In genomic region chr3:36957862-36958686, GRCh38 we compare ENCODE assay signal across 1 cellular context.
TF ChIP-seq lines count a peak whose summit lies in the region.

No MANE protein-coding gene starts in this region.

TF ChIP-seq in K562, 482 proteins besides CTCF, POLR2A, EP300 and RAD21 (continued from another document and continues in another):
- peak; percentile 94 for TF ChIP-seq MTA1 (IDR thresholded peaks at IDR 0.05; ENCODE audit: borderline replicate concordance)
- TF ChIP-seq CEBPB (tag; IDR thresholded peaks at IDR 0.05): 0 out of 2 replicates have a peak, but pooled peaks have one; percentile 31
- peak; percentile 31 to 87 for TF ChIP-seq AFF1 (IDR thresholded peaks at IDR 0.05; ENCODE audit: low read depth in 1 of 2, partially characterized antibody in 2 of 2)
- no peak for TF ChIP-seq CEBPG (CRISPR knock-in tag; IDR thresholded peaks at IDR 0.05)
- TF ChIP-seq CEBPG (tag; conservative IDR thresholded peaks at IDR 0.05 in 1 of 2, IDR thresholded peaks at IDR 0.05 in 1 of 2): 0 out of 4 replicates have a peak, but pooled peaks of 1 of the 2 experiments have one; percentile 11
- 0 out of 2 replicates have a peak, but pooled peaks have one; percentile 20 for TF ChIP-seq TCFL5 (CRISPR knock-in tag; conservative IDR thresholded peaks at IDR 0.05)
- TF ChIP-seq HDAC3 (IDR thresholded peaks at IDR 0.05; ENCODE audit: borderline replicate concordance, partially characterized antibody): peak; percentile 96
- TF ChIP-seq ELF4 (CRISPR knock-in tag; IDR thresholded peaks at IDR 0.05): peak; percentile 95
- TF ChIP-seq CREM (IDR thresholded peaks at IDR 0.05; ENCODE audit: low read depth): peak; percentile 84
- TF ChIP-seq NR4A1 (CRISPR knock-in tag; IDR thresholded peaks at IDR 0.05): no peak
- 0 out of 2 replicates have a peak, but pooled peaks have one; percentile 35 for TF ChIP-seq NR4A1 (tag; IDR thresholded peaks at IDR 0.05)
- peak; percentile 33; the same call in 1 of the 2 replicates for TF ChIP-seq CREB3 (tag; conservative IDR thresholded peaks at IDR 0.05; ENCODE audit: low read depth)
- TF ChIP-seq TCF3 (CRISPR knock-in tag; IDR thresholded peaks at IDR 0.05): peak; percentile 99
- TF ChIP-seq C11orf30 (IDR thresholded peaks at IDR 0.05; ENCODE audit: low read depth): peak; percentile 92
- TF ChIP-seq SREBF1 (IDR thresholded peaks at IDR 0.05; ENCODE audit: borderline replicate concordance, low read depth, low read length): 0 out of 2 replicates have a peak, but pooled peaks have one; percentile 59
- no peak for TF ChIP-seq SRSF7 (optimal IDR thresholded peaks at IDR 0.05; ENCODE audit: low read depth, low read length)
- TF ChIP-seq SMARCE1 (IDR thresholded peaks at IDR 0.05): peak; percentile 100
- no peak for TF ChIP-seq ZNF12 (CRISPR knock-in tag; IDR thresholded peaks at IDR 0.05)
- peak; percentile 100 for TF ChIP-seq FOSL1 (tag; conservative IDR thresholded peaks at IDR 0.05)
- TF ChIP-seq ARID3B (CRISPR knock-in tag; IDR thresholded peaks at IDR 0.05; ENCODE audit: borderline replicate concordance): 0 out of 2 replicates have a peak, but pooled peaks have one; percentile 38
- TF ChIP-seq NONO (IDR thresholded peaks at IDR 0.05; ENCODE audit: low read depth in 2 of 2, low read length in 1 of 2): peak in 1 of 2 experiments; percentile 57; a peak in 1 of 4 replicates
- peak; percentile 97 for TF ChIP-seq SOX6 (IDR thresholded peaks at IDR 0.05)
- TF ChIP-seq ZNF263 (CRISPR knock-in tag; IDR thresholded peaks at IDR 0.05; ENCODE audit: borderline replicate concordance): no peak; the same call in 1 of the 2 replicates
- TF ChIP-seq ZNF609 (CRISPR knock-in tag; IDR thresholded peaks at IDR 0.05; ENCODE audit: borderline replicate concordance): peak; percentile 56; the same call in 1 of the 2 replicates
- peak; percentile 70; the same call in 1 of the 2 replicates for TF ChIP-seq SMAD3 (CRISPR knock-in tag; conservative IDR thresholded peaks at IDR 0.05)
- TF ChIP-seq CUX1 (CRISPR knock-in tag; IDR thresholded peaks at IDR 0.05): peak; percentile 80; the same call in 1 of the 2 replicates
- TF ChIP-seq MIER1 (IDR thresholded peaks at IDR 0.05; ENCODE audit: low read depth): peak; percentile 77
- TF ChIP-seq MBD1 (CRISPR knock-in tag; IDR thresholded peaks at IDR 0.05): peak; percentile 78; the same call in 1 of the 2 replicates
- TF ChIP-seq THRAP3 (IDR thresholded peaks at IDR 0.05; ENCODE audit: borderline replicate concordance): peak; percentile 86; the same call in 1 of the 2 replicates
- peak; percentile 98 for TF ChIP-seq BRD9 (IDR thresholded peaks at IDR 0.05; ENCODE audit: low read depth, partially characterized antibody)
- TF ChIP-seq DEAF1 (CRISPR knock-in tag; IDR thresholded peaks at IDR 0.05): no peak
- TF ChIP-seq JUN (IDR thresholded peaks at IDR 0.05; ENCODE audit: borderline replicate concordance, low read depth, low read length): peak; percentile 99
- no peak for TF ChIP-seq JUN (CRISPR knock-in tag; IDR thresholded peaks at IDR 0.05; ENCODE audit: borderline replicate concordance)
- TF ChIP-seq MNT (conservative IDR thresholded peaks at IDR 0.05): peak; percentile 42 to 77; a peak in 3 of 4 replicates
